In genomic region chr19:5387472-5387871, GRCh38 we compare ENCODE assay signal across 22 cellular contexts.
"Had no signal": no experiment of that assay in that cellular context is flagged by ENCODE, and none has a peak within 500 bp of the region (broad histone marks: within the 10 kb centered on the region; RNA-seq: fewer than 3 reads in every experiment).

No MANE protein-coding gene starts in this region.

- H3K4me1 ChIP-seq: gastrocnemius medialis, lower lobe of right lung, pancreas, stomach, thyroid gland, vagina had no signal

- H3K4me2 ChIP-seq: smooth muscle cell had no signal

- FAIRE-seq: keratinocyte, pancreas had no signal

- ATAC-seq: effector memory CD8-positive, alpha-beta T cell; gastrocnemius medialis; left ventricle myocardium superior; lower lobe of right lung; naive thymus-derived CD8-positive, alpha-beta T cell; pancreas; sciatic nerve had no signal

- H3K9me3 ChIP-seq: gastrocnemius medialis, pancreas, thyroid gland had no signal

- H3K36me3 ChIP-seq: gastrocnemius medialis, lower lobe of right lung, pancreas, stomach, thyroid gland, vagina had no signal

- H3K27ac ChIP-seq: gastrocnemius medialis, lower lobe of right lung, pancreas, stomach, thyroid gland, vagina had no signal

- H3K27me3 ChIP-seq: thyroid gland, vagina had no signal

- H3K4me3 ChIP-seq: gastrocnemius medialis, lower lobe of right lung, pancreas, smooth muscle cell, stomach, thyroid gland, vagina had no signal

- DNase-seq: cortex of kidney; effector memory CD8-positive, alpha-beta T cell; foreskin fibroblast; gastrocnemius medialis; head of caudate nucleus; left ventricle myocardium superior; lower lobe of right lung; naive thymus-derived CD8-positive, alpha-beta T cell; nephron progenitor cell; occipital lobe; pancreas; stimulated activated CD4-positive, alpha-beta T cell treated with anti-CD3 and anti-CD28 coated beads, Interleukin-12 subunit alpha, Interleukin-12 subunit beta, amount 100 ng/mL, for 4 hours; stimulated activated CD4-positive, alpha-beta T cell treated with anti-CD3 and anti-CD28 coated beads, Interleukin-1b, Interleukin-23, amount 100 ng/mL, for 48 hours; stimulated activated CD4-positive, alpha-beta T cell treated with anti-CD3 and anti-CD28 coated beads, Interleukin-4, amount 100 ng/mL, for 1 hour; stimulated activated CD8-positive, alpha-beta memory T cell treated with anti-CD3 and anti-CD28 coated beads, Interleukin-4, amount 100 ng/mL, for 48 hours; stimulated activated naive CD4-positive, alpha-beta T cell; stomach; thyroid gland had no signal
